ENCODE assay signal across 8 cellular contexts in genomic region chr19:57279418-57280164, GRCh38. TPM values are rescaled to one million over a fixed set of nuclear protein-coding genes. Genes with fewer than 3 reads are reported as not detected.
DNase-seq lines count a peak whose midpoint lies in the region; ATAC-seq and TF ChIP-seq lines count a peak whose summit lies in the region.

No MANE protein-coding gene starts in this region.

- H3K4me3 ChIP-seq in mucosa of descending colon = peak overlapping the region; percentile 49

- DNase-seq in DMS 273 (lab: John Stamatoyannopoulos, UW; ENCODE audit: unreplicated experiment) (peak; percentile 98), HT-29 (ENCODE audit: low spot score) (peak; percentile 99), NOMO-1 treated with DMSO at 0.1 percent for 48 hours (lab: John Stamatoyannopoulos, UW; ENCODE audit: unreplicated experiment) (peak; percentile 86), erythroblast (lab: John Stamatoyannopoulos, UW) (peak; percentile 94 to 95), mucosa of descending colon (peak; percentile 88 to 93 (median 89))
- DNase-seq in activated CD8-positive, alpha-beta memory T cell treated with anti-CD3 and anti-CD28 coated beads, Interleukin-2, amount 50 U/mL, for 4 hours = peak; percentile 79
- peak; percentile 36 to 67 for DNase-seq in stimulated activated CD8-positive, alpha-beta memory T cell treated with anti-CD3 and anti-CD28 coated beads, Interleukin-4, amount 100 ng/mL, for 1 hour (ENCODE audit: low read depth in 2 of 2, low spot score in 1 of 2)

- intact Hi-C loops in mucosa of descending colon (cut with DNase I, micrococcal nuclease) = no loop called here

- H3K9me3 ChIP-seq in mucosa of descending colon = no peaks in the 10 kb centered on the region

- peaks cover 11% of the 10 kb centered on the region for H3K4me1 ChIP-seq in mucosa of descending colon (ENCODE audit: low read depth)

- peak; percentile 58 for ATAC-seq in GM21367 (IDR thresholded peaks at IDR 0.05; ENCODE audit: unreplicated experiment)
- peak; percentile 94 for ATAC-seq in mucosa of descending colon

- no peak for TF ChIP-seq CTCF in mucosa of descending colon (IDR thresholded peaks at IDR 0.05)

- H3K36me3 ChIP-seq in mucosa of descending colon (ENCODE audit: low read depth) = no peaks in the 10 kb centered on the region

- TF ChIP-seq POLR2A in erythroblast (IDR thresholded peaks at IDR 0.05; ENCODE audit: low read length) = peak; percentile 97

RNA-seq across cellular contexts. Expression of gene ZNF460, which starts 0.7 kb away (rescaled TPM):
- 59.1 and 59.9 TPM in 2 replicates for total RNA-seq in HT-29 (2014; rRNA removed; shearing (Covaris generic))
- 10 to 100 TPM; 25.7 to 55.8 (median 42.2) TPM for total RNA-seq in mucosa of descending colon

RNA-seq across cellular contexts. Expression of gene ZNF805, which starts 39.2 kb away (rescaled TPM):
- 9.3 and 13.5 TPM in 2 replicates for total RNA-seq in HT-29 (2014; rRNA removed; shearing (Covaris generic))
- 10 to 100 TPM in 2 of 3 donors, 1 to 10 TPM in 1; 7.3 to 18.6 (median 10.6) TPM for total RNA-seq in mucosa of descending colon

RNA-seq across cellular contexts. Expression of gene ZNF543, which starts 40.7 kb away (rescaled TPM):
- total RNA-seq in HT-29 (2014; rRNA removed; shearing (Covaris generic)) = 5.6 and 6.2 TPM in 2 replicates
- 1 to 10 TPM; 2.5 to 9.4 (median 3.6) TPM for total RNA-seq in mucosa of descending colon

RNA-seq across cellular contexts. Expression of gene AURKC, which starts 48.8 kb away (rescaled TPM):
- total RNA-seq in HT-29 (2014; rRNA removed; shearing (Covaris generic)) = 0.28 and 0.29 TPM in 2 replicates
- total RNA-seq in mucosa of descending colon = 1 to 10 TPM in 1 of 3 donors, under 1 TPM in 2; 0.43 to 1.3 (median 0.98) TPM

Comparison
In these comparisons a context has a peak if more than half of its experiments do, and no peak if none do; other contexts are left out.
1. Peak in every context shown above with its lines: DNase-seq, ATAC-seq and H3K4me3 ChIP-seq.